In genomic region chr7:155002411-155003214, GRCh38 we compare ENCODE assay signal across 1 cellular context.
TF ChIP-seq lines count a peak whose summit lies in the region.

A gene with protein sequence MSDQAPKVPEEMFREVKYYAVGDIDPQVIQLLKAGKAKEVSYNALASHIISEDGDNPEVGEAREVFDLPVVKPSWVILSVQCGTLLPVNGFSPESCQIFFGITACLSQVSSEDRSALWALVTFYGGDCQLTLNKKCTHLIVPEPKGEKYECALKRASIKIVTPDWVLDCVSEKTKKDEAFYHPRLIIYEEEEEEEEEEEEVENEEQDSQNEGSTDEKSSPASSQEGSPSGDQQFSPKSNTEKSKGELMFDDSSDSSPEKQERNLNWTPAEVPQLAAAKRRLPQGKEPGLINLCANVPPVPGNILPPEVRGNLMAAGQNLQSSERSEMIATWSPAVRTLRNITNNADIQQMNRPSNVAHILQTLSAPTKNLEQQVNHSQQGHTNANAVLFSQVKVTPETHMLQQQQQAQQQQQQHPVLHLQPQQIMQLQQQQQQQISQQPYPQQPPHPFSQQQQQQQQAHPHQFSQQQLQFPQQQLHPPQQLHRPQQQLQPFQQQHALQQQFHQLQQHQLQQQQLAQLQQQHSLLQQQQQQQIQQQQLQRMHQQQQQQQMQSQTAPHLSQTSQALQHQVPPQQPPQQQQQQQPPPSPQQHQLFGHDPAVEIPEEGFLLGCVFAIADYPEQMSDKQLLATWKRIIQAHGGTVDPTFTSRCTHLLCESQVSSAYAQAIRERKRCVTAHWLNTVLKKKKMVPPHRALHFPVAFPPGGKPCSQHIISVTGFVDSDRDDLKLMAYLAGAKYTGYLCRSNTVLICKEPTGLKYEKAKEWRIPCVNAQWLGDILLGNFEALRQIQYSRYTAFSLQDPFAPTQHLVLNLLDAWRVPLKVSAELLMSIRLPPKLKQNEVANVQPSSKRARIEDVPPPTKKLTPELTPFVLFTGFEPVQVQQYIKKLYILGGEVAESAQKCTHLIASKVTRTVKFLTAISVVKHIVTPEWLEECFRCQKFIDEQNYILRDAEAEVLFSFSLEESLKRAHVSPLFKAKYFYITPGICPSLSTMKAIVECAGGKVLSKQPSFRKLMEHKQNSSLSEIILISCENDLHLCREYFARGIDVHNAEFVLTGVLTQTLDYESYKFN (minus strand): TSS chr7:155003124. CDS start chr7:155002929, 195 bp downstream.

TF ChIP-seq in K562, 482 proteins besides CTCF, POLR2A, EP300 and RAD21 (continued from another document):
- TF ChIP-seq, protein P1, sequence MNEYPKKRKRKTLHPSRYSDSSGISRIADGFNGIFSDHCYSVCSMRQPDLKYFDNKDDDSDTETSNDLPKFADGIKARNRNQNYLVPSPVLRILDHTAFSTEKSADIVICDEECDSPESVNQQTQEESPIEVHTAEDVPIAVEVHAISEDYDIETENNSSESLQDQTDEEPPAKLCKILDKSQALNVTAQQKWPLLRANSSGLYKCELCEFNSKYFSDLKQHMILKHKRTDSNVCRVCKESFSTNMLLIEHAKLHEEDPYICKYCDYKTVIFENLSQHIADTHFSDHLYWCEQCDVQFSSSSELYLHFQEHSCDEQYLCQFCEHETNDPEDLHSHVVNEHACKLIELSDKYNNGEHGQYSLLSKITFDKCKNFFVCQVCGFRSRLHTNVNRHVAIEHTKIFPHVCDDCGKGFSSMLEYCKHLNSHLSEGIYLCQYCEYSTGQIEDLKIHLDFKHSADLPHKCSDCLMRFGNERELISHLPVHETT (CRISPR knock-in tag; conservative IDR thresholded peaks at IDR 0.05 in 1 of 2, IDR thresholded peaks at IDR 0.05 in 1 of 2) = peak in 1 of 2 experiments; percentile 96; a peak in 2 of 4 replicates
- TF ChIP-seq THAP7 (CRISPR knock-in tag; IDR thresholded peaks at IDR 0.05) (0 out of 2 replicates have a peak, but pooled peaks have one; percentile 70), ZFX (CRISPR knock-in tag; IDR thresholded peaks at IDR 0.05) (peak; percentile 30; the same call in 1 of the 2 replicates), ZNF780A (CRISPR knock-in tag; IDR thresholded peaks at IDR 0.05) (no peak), TAF1 (IDR thresholded peaks at IDR 0.05; ENCODE audit: control insufficient read depth, extremely low read depth, insufficient read depth, low read length, severe bottlenecking) (peak; percentile 75), CHD1 (IDR thresholded peaks at IDR 0.05; ENCODE audit: low read length) (peak; percentile 73), ZNF174 (CRISPR knock-in tag; IDR thresholded peaks at IDR 0.05) (no peak), ZNF589 (CRISPR knock-in tag; IDR thresholded peaks at IDR 0.05; ENCODE audit: low read depth) (peak; percentile 73; the same call in 1 of the 2 replicates), GATAD2B (IDR thresholded peaks at IDR 0.05; ENCODE audit: borderline replicate concordance) (peak; percentile 79; the same call in 1 of the 2 replicates), POLR2G (IDR thresholded peaks at IDR 0.05; ENCODE audit: low read depth, low read length) (peak; percentile 73), ATF1 (CRISPR knock-in tag; IDR thresholded peaks at IDR 0.05) (no peak), ATF1 (tag; IDR thresholded peaks at IDR 0.05) (peak; percentile 19; the same call in 1 of the 2 replicates), VEZF1 (CRISPR knock-in tag; IDR thresholded peaks at IDR 0.05) (peak; percentile 98)
- TF ChIP-seq, protein P2, sequence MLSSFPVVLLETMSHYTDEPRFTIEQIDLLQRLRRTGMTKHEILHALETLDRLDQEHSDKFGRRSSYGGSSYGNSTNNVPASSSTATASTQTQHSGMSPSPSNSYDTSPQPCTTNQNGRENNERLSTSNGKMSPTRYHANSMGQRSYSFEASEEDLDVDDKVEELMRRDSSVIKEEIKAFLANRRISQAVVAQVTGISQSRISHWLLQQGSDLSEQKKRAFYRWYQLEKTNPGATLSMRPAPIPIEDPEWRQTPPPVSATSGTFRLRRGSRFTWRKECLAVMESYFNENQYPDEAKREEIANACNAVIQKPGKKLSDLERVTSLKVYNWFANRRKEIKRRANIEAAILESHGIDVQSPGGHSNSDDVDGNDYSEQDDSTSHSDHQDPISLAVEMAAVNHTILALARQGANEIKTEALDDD (IDR thresholded peaks at IDR 0.05) = no peak
- TF ChIP-seq, protein P3, sequence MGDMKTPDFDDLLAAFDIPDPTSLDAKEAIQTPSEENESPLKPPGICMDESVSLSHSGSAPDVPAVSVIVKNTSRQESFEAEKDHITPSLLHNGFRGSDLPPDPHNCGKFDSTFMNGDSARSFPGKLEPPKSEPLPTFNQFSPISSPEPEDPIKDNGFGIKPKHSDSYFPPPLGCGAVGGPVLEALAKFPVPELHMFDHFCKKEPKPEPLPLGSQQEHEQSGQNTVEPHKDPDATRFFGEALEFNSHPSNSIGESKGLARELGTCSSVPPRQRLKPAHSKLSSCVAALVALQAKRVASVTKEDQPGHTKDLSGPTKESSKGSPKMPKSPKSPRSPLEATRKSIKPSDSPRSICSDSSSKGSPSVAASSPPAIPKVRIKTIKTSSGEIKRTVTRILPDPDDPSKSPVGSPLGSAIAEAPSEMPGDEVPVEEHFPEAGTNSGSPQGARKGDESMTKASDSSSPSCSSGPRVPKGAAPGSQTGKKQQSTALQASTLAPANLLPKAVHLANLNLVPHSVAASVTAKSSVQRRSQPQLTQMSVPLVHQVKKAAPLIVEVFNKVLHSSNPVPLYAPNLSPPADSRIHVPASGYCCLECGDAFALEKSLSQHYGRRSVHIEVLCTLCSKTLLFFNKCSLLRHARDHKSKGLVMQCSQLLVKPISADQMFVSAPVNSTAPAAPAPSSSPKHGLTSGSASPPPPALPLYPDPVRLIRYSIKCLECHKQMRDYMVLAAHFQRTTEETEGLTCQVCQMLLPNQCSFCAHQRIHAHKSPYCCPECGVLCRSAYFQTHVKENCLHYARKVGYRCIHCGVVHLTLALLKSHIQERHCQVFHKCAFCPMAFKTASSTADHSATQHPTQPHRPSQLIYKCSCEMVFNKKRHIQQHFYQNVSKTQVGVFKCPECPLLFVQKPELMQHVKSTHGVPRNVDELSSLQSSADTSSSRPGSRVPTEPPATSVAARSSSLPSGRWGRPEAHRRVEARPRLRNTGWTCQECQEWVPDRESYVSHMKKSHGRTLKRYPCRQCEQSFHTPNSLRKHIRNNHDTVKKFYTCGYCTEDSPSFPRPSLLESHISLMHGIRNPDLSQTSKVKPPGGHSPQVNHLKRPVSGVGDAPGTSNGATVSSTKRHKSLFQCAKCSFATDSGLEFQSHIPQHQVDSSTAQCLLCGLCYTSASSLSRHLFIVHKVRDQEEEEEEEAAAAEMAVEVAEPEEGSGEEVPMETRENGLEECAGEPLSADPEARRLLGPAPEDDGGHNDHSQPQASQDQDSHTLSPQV (IDR thresholded peaks at IDR 0.05) = peak; percentile 10
